Comparison of ENCODE assay signal across 1 cellular context in the genomic region with DNA sequence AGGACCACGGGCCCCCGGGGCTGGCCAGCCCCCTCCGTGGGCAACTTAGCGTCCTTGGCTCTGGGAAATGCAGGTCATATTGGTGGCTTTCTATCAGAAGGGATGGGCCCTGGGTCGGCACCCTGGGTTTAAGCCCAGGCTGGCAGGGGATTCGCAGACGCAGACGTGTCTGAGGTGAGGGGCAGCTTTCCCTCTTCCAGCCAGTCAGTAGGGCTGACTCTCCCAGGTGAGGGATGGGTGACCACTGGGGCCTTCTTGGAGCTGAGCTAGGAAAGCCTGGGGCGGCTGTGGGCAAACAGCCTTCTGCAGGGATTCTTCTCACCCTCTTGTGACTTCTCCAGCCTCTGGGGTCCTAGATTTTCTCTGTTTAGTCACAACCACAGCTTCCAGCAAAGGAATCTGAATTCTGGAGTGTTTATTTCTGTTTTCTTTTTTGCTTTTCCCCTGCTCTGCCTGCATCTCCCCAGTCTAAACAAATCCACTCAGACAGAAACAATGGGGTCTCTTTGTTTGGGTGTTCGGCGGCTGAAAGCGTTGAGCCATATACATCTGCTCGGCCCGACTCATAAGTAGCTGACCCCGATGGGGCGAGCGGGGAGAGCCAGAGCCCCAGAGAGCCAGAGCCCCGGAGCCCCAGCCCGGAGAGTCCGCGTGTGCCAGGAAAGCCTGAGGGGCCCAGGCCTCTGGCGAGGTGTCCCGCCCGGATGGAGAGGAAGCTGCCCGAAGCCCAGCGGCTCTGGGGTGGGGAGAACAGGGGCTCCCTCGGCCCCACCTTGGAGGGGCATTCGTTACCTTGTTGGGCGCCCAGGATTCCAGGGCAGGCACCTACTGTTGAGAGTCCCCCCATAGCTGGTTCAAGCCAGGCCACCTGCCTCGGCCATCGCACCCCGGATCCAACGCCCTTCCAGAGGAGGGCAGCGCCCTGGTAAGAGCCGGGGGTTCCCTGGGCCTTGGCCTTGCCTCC.
TF ChIP-seq lines count a peak whose summit lies in the region.

No MANE protein-coding gene starts in this region.

TF ChIP-seq in H1, 55 proteins besides CTCF, POLR2A, EP300 and RAD21 (continued from another document):
- TF ChIP-seq, protein P1, sequence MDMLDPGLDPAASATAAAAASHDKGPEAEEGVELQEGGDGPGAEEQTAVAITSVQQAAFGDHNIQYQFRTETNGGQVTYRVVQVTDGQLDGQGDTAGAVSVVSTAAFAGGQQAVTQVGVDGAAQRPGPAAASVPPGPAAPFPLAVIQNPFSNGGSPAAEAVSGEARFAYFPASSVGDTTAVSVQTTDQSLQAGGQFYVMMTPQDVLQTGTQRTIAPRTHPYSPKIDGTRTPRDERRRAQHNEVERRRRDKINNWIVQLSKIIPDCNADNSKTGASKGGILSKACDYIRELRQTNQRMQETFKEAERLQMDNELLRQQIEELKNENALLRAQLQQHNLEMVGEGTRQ (IDR thresholded peaks at IDR 0.05; ENCODE audit: low read length): no peak
- TF ChIP-seq CEBPB (IDR thresholded peaks at IDR 0.05; ENCODE audit: low read depth, low read length): no peak
